28 cellular contexts compared by ENCODE assay signal in genomic region chr15:54462511-54462913, GRCh38.
"Had no signal": no experiment of that assay in that cellular context is flagged by ENCODE, and none has a peak within 500 bp of the region (broad histone marks: within the 10 kb centered on the region; RNA-seq: fewer than 3 reads in every experiment).

No MANE protein-coding gene starts in this region.

- H3K36me3 ChIP-seq: ascending aorta, cardiac muscle cell, SJSA1 had no signal

- H3K4me1 ChIP-seq: ascending aorta, SJSA1 had no signal

- H3K27me3 Mint-ChIP-seq: activated CD4-positive, alpha-beta T cell treated with anti-CD3 and anti-CD28 coated beads, Interleukin-2, amount 10 ng/mL, durations not matched to agents 24 days and 14 days; activated CD8-positive, alpha-beta T cell treated with anti-CD3 and anti-CD28 coated beads for 36 hours had no signal

- H3K4me3 Mint-ChIP-seq: activated CD4-positive, alpha-beta T cell treated with anti-CD3 and anti-CD28 coated beads, Interleukin-2, amount 10 ng/mL, durations not matched to agents 24 days and 14 days; activated CD8-positive, alpha-beta T cell treated with anti-CD3 and anti-CD28 coated beads for 36 hours; activated naive CD4-positive, alpha-beta T cell treated with anti-CD3 and anti-CD28 coated beads for 36 hours; activated T-cell treated with anti-CD3 and anti-CD28 coated beads, Interleukin-2, amount 50 U/mL, for 72 hours; activated T-helper 17 cell treated with anti-CD3 and anti-CD28 coated beads, Interleukin-2, amount 50 U/mL, for 72 hours; T-helper 1 cell treated with Interleukin-12 subunit alpha and Interleukin-12 subunit beta and Interleukin-4 antibody, amounts not matched to agents 30 μg/mL and 1 μg/mL, for 36 hours; T-helper 2 cell treated with Interferon-gamma antibody and Interleukin-4, amounts not matched to agents 5 μg/mL and 100 μg/mL, for 36 hours had no signal

- H3K9ac ChIP-seq: SK-N-SH had no signal

- DNase-seq: activated CD4-positive, alpha-beta T cell treated with anti-CD3 and anti-CD28 coated beads, Interleukin-2, amount 10 ng/mL, durations not matched to agents 24 days and 14 days; activated CD4-positive, alpha-beta T cell treated with anti-CD3 and anti-CD28 coated beads, Interleukin-2, amount 50 U/mL, for 4 hours; activated CD8-positive, alpha-beta T cell treated with anti-CD3 and anti-CD28 coated beads for 36 hours; activated effector memory CD4-positive, alpha-beta T cell treated with anti-CD3 and anti-CD28 coated beads, Interleukin-2, amount 50 U/mL, for 16 hours; activated naive CD4-positive, alpha-beta T cell treated with anti-CD3 and anti-CD28 coated beads for 36 hours; activated T-cell treated with anti-CD3 and anti-CD28 coated beads, Interleukin-2, amount 50 U/mL, for 1 hour; activated T-cell treated with anti-CD3 and anti-CD28 coated beads, Interleukin-2, amount 50 U/mL, for 72 hours; amniotic stem cell; NCI-H1092 treated with DMSO at 0.1 percent for 48 hours; NCI-H1417 treated with DMSO at 0.1 percent for 48 hours; NCI-H187 treated with DMSO at 0.1 percent for 48 hours; NCI-H2081; NCI-H226; NCI-H446 treated with DMSO at 0.1 percent for 48 hours; NCI-H524; NCI-H69; SHP77 treated with DMSO at 0.1 percent for 48 hours; SK-N-SH had no signal

- H3K9me3 ChIP-seq: SK-N-SH had no signal

- H3K4me1 Mint-ChIP-seq: activated CD4-positive, alpha-beta T cell treated with anti-CD3 and anti-CD28 coated beads, Interleukin-2, amount 10 ng/mL, durations not matched to agents 24 days and 14 days; activated T-helper 17 cell treated with anti-CD3 and anti-CD28 coated beads, Interleukin-2, amount 50 U/mL, for 72 hours had no signal

- H3K27ac ChIP-seq: ascending aorta, cardiac muscle cell, SJSA1 had no signal

- H3K27me3 ChIP-seq: ascending aorta, cardiac muscle cell, SJSA1 had no signal

- ATAC-seq: activated CD8-positive, alpha-beta T cell treated with anti-CD3 and anti-CD28 coated beads for 36 hours; activated naive CD4-positive, alpha-beta T cell treated with anti-CD3 and anti-CD28 coated beads, Interleukin-2, amount 50 U/mL, for 72 hours; activated T-cell treated with anti-CD3 and anti-CD28 coated beads, Interleukin-2, amount 50 U/mL, for 72 hours; activated T-helper 17 cell treated with anti-CD3 and anti-CD28 coated beads, Interleukin-2, amount 50 U/mL, for 72 hours; K562; Panc1 had no signal

- H3K4me3 ChIP-seq: ascending aorta, cardiac muscle cell, K562, SJSA1 had no signal

- H3K27ac Mint-ChIP-seq: activated CD4-positive, alpha-beta T cell treated with anti-CD3 and anti-CD28 coated beads, Interleukin-2, amount 10 ng/mL, durations not matched to agents 24 days and 14 days; activated CD8-positive, alpha-beta T cell treated with anti-CD3 and anti-CD28 coated beads for 36 hours; activated naive CD4-positive, alpha-beta T cell treated with anti-CD3 and anti-CD28 coated beads for 36 hours; activated T-cell treated with anti-CD3 and anti-CD28 coated beads, Interleukin-2, amount 50 U/mL, for 72 hours; activated T-helper 17 cell treated with anti-CD3 and anti-CD28 coated beads, Interleukin-2, amount 50 U/mL, for 72 hours; T-helper 1 cell treated with Interleukin-12 subunit alpha and Interleukin-12 subunit beta and Interleukin-4 antibody, amounts not matched to agents 30 μg/mL and 1 μg/mL, for 36 hours; T-helper 2 cell treated with Interferon-gamma antibody and Interleukin-4, amounts not matched to agents 5 μg/mL and 100 μg/mL, for 36 hours had no signal

- FAIRE-seq: K562, TTC549 had no signal
